18 cellular contexts compared by ENCODE assay signal in the genomic region with DNA sequence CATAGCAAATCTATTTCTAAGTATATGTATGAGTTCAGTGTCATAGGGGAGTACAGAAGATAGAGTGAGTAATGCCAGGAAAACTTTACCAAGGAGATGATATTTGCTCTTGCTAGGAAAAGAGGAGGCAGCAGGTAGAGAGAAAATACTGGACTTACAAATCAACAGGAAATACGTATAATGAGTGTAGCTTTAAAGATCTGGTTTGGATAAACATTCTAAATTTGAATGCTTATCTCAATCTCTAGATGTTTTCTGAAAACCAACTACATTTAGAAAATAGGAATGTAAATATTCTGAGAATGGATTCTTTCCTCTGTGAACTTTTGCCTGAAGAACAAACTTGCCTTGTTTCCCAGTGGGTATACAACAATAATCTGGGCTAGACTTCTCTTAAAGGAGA. TPM values are rescaled to one million over a fixed set of nuclear protein-coding genes. Genes with fewer than 3 reads are reported as not detected.
A peak's percentile ranks its signal among the peaks of the same experiment; 100 is the strongest.
DNase-seq lines count a peak whose midpoint lies in the region; ATAC-seq and TF ChIP-seq lines count a peak whose summit lies in the region.
"Had no signal": no experiment of that assay in that cellular context is flagged by ENCODE, and none has a peak within 500 bp of the region (broad histone marks: within the 10 kb centered on the region; RNA-seq: fewer than 3 reads in every experiment).

No MANE protein-coding gene starts in this region.

- no peak overlapping the region for H3K18ac ChIP-seq in trophoblast cell (ENCODE audit: low read length)

- CTCF ChIA-PET in Panc1 (lab: Charles Lee), result no interaction called here

- H3K36me3 ChIP-seq in Panc1 (ENCODE audit: control insufficient read depth, insufficient read depth, low read length) (no peaks in the 10 kb centered on the region), trophoblast cell (ENCODE audit: control insufficient read depth in 1 of 2, insufficient read depth in 2 of 2, low read length in 2 of 2) (no peaks in the 10 kb centered on the region), aorta (ENCODE audit: control insufficient read depth in 1 of 2, insufficient read depth in 2 of 2, low read length in 1 of 2) (no peaks in the 10 kb centered on the region), testis (ENCODE audit: low read depth, missing control alignments) (no peaks in the 10 kb centered on the region), gastroesophageal sphincter (no peaks in the 10 kb centered on the region)
- H3K36me3 ChIP-seq: left lung, WERI-Rb-1 had no signal

- no peak overlapping the region for H3K9ac ChIP-seq in trophoblast cell (ENCODE audit: low read length)

- H3K79me1 ChIP-seq in trophoblast cell (ENCODE audit: low read length), result no peaks in the 10 kb centered on the region

- ATAC-seq in Panc1 (peak; percentile 60; the same call in 1 of the 2 replicates), GM18520 (IDR thresholded peaks at IDR 0.05; ENCODE audit: unreplicated experiment) (no peak), aorta (ENCODE audit: low FRiP score) (no peak), gastroesophageal sphincter (no peak)
- ATAC-seq: activated CD8-positive, alpha-beta T cell treated with anti-CD3 and anti-CD28 coated beads, Interleukin-2, amount 10 ng/mL, durations not matched to agents 7 days and 5 days; HepG2; stimulated activated memory B cell treated with anti-CD40 and anti-IgM and Interleukin-4, amounts not matched to agents 10 μg/mL and 1 μg/mL and 100 μg/mL, for 72 hours; T-cell had no signal

- no peak overlapping the region for H4K12ac ChIP-seq in trophoblast cell (ENCODE audit: low read depth, low read length)

- BruUV-seq in Panc1 (replicated peaks; lab: Mats Ljungman, UMichigan), result no TSS peak

- TF ChIP-seq CTCF in AG10803 (conservative IDR thresholded peaks at IDR 0.05; ENCODE audit: low read length) (no peak), Panc1 (IDR thresholded peaks at IDR 0.05) (no peak), testis (IDR thresholded peaks at IDR 0.05) (no peak), gastroesophageal sphincter (IDR thresholded peaks at IDR 0.05) (no peak)

- no peaks in the 10 kb centered on the region for H3K79me2 ChIP-seq in trophoblast cell (ENCODE audit: control insufficient read depth, insufficient read depth, low read length, poor library complexity)

- DNase-seq in AG10803 (ENCODE audit: low read depth) (peak; percentile 17), Panc1 (ENCODE audit: low read depth, low spot score) (no peak), epithelial cell of prostate (ENCODE audit: low read depth, low spot score) (no peak), trophoblast cell (peak; percentile 28 to 82), aorta (no peak), testis (no peak)
- DNase-seq: activated CD8-positive, alpha-beta T cell treated with anti-CD3 and anti-CD28 coated beads, Interleukin-2, amount 10 ng/mL, durations not matched to agents 7 days and 5 days; activated naive CD8-positive, alpha-beta T cell treated with anti-CD3 and anti-CD28 coated beads, Interleukin-2, amount 10 ng/mL, durations not matched to agents 7 days and 5 days; endodermal cell; left lung; NCI-H2227 treated with DMSO at 0.1 percent for 48 hours; T-cell; WERI-Rb-1 had no signal

- intact Hi-C loops in Panc1 (cut with micrococcal nuclease; ENCODE audit: unreplicated experiment) (no loop called here), aorta (cut with DNase I) (no loop called here), testis (cut with DNase I; ENCODE audit: low total_unique reads) (no loop called here)

- H2AFZ ChIP-seq in trophoblast cell (ENCODE audit: insufficient read depth, low read length, poor library complexity), result no peak overlapping the region

- TF ChIP-seq POLR2A in testis (IDR thresholded peaks at IDR 0.05) (no peak), gastroesophageal sphincter (IDR thresholded peaks at IDR 0.05) (no peak)

- H3K23ac ChIP-seq in trophoblast cell (ENCODE audit: low read length), result no peak overlapping the region

- H3K4ac ChIP-seq in trophoblast cell (ENCODE audit: low read depth, low read length), result no peak overlapping the region

- WGBS in trophoblast cell (ENCODE audit: extremely low coverage, insufficient coverage, insufficient read length), result no CpG with 5 or more reads among the region's 1 CpG
- 8 to 26% methylated on average over 1 of the region's 1 CpG for WGBS in aorta, 2 donors
- WGBS in testis, 2 donors, result 70% methylated on average over 1 of the region's 1 CpG
- WGBS in gastroesophageal sphincter (ENCODE audit: low coverage in 1 of 2), 2 donors, result 29 to 75% methylated on average over 1 of the region's 1 CpG

- H2BK12ac ChIP-seq in trophoblast cell (ENCODE audit: low read length), result no peak overlapping the region

- H3K4me3 ChIP-seq in AG10803 (ENCODE audit: low read length) (no peak overlapping the region), Panc1 (ENCODE audit: low read depth in 2 of 2, low read length in 2 of 2) (no peak overlapping the region), trophoblast cell (ENCODE audit: low read depth, low read length) (no peak overlapping the region), aorta (ENCODE audit: low read length in 2 of 2) (no peak overlapping the region), testis (no peak overlapping the region), gastroesophageal sphincter (no peak overlapping the region)
- H3K4me3 ChIP-seq: left lung had no signal

- no peak overlapping the region for H4K91ac ChIP-seq in trophoblast cell (ENCODE audit: low read depth, low read length)

- H3K27ac ChIP-seq in Panc1 (ENCODE audit: low read length) (no peak overlapping the region), epithelial cell of prostate (peak overlapping the region; percentile 50), trophoblast cell (ENCODE audit: low read depth, low read length) (peak overlapping the region; percentile 18), aorta (ENCODE audit: low read depth in 1 of 2, low read length in 2 of 2) (no peak overlapping the region), testis (no peak overlapping the region), gastroesophageal sphincter (no peak overlapping the region)
- H3K27ac ChIP-seq: RWPE1, WERI-Rb-1 had no signal

- H2AK5ac ChIP-seq in trophoblast cell (ENCODE audit: low read length), result no peak overlapping the region

- H3K4me2 ChIP-seq in trophoblast cell (ENCODE audit: low read length), result peak overlapping the region; percentile 28

- H3K27me3 ChIP-seq in Panc1 (ENCODE audit: control insufficient read depth, insufficient read depth, low read length) (0 out of 2 replicates have a peak, but pooled peaks cover 2% of the 10 kb centered on the region), trophoblast cell (ENCODE audit: insufficient read depth, low read length) (no peaks in the 10 kb centered on the region), aorta (ENCODE audit: control insufficient read depth in 1 of 2, insufficient read depth in 2 of 2, low read length in 1 of 2) (no peaks in the 10 kb centered on the region), testis (no peaks in the 10 kb centered on the region), gastroesophageal sphincter (no peaks in the 10 kb centered on the region)
- H3K27me3 ChIP-seq: left lung had no signal

- H2BK120ac ChIP-seq in trophoblast cell (ENCODE audit: insufficient read depth, low read length, poor library complexity), result no peak overlapping the region

- no peaks in the 10 kb centered on the region for H3K9me3 ChIP-seq in Panc1 (ENCODE audit: control insufficient read depth, insufficient read depth, low read depth, low read length)
- H3K9me3 ChIP-seq in trophoblast cell (ENCODE audit: insufficient read depth, low read depth, low read length), result no peaks in the 10 kb centered on the region
- no peaks in the 10 kb centered on the region for H3K9me3 ChIP-seq in aorta (ENCODE audit: control insufficient read depth, low read length)
- H3K9me3 ChIP-seq in testis, result no peaks in the 10 kb centered on the region
- no peaks in the 10 kb centered on the region for H3K9me3 ChIP-seq in gastroesophageal sphincter
- H3K9me3 ChIP-seq: left lung had no signal

- POLR2A ChIA-PET in Panc1 (lab: Charles Lee), result no interaction called here

- no peak overlapping the region for H4K8ac ChIP-seq in trophoblast cell (ENCODE audit: low read depth, low read length)

- H3K14ac ChIP-seq in trophoblast cell (ENCODE audit: low read length), result no peak overlapping the region

- in situ Hi-C loops in Panc1 (cut with HindIII; ENCODE audit: low pct_unique_long_range_greater_than_20kb, low sequenced_read_pairs), result no loop called here

- TF ChIP-seq EP300 in gastroesophageal sphincter (IDR thresholded peaks at IDR 0.05), result no peak

- no peak overlapping the region for H2BK5ac ChIP-seq in trophoblast cell (ENCODE audit: low read depth, low read length, poor library complexity)

- H3K4me1 ChIP-seq in Panc1 (ENCODE audit: control insufficient read depth, insufficient read depth, low read length), result peaks cover 3% of the 10 kb centered on the region; the same call in 1 of the 2 replicates
- H3K4me1 ChIP-seq in trophoblast cell (ENCODE audit: control insufficient read depth in 1 of 2, insufficient read depth in 2 of 2, low read length in 2 of 2), result peaks cover 0 to 9% of the 10 kb centered on the region in 2 experiments
- no peaks in the 10 kb centered on the region for H3K4me1 ChIP-seq in aorta (ENCODE audit: control insufficient read depth in 1 of 2, insufficient read depth in 2 of 2, low read length in 2 of 2)
- H3K4me1 ChIP-seq in testis, result no peaks in the 10 kb centered on the region
- no peaks in the 10 kb centered on the region for H3K4me1 ChIP-seq in gastroesophageal sphincter

RNA-seq across cellular contexts. Expression of a gene that starts 46.9 kb away (rescaled TPM):
- total RNA-seq in Panc1 (2021; ENCODE audit: unreplicated experiment) (19.2 TPM), aorta (10 to 100 TPM; 17.9 to 20.7 TPM), testis (10 to 100 TPM; 59.0 to 61.6 TPM), gastroesophageal sphincter (100 to 1,000 TPM in 3 of 4 donors, 10 to 100 TPM in 1; 76.8 to 136 (median 108) TPM)
- 19.6 TPM for polyA plus RNA-seq in Panc1 (2012; ENCODE audit: insufficient read length)
- polyA plus RNA-seq in trophoblast cell (2013), result 22.6 and 23.7 TPM in 2 replicates
- polyA plus RNA-seq in aorta (10 to 100 TPM; 10.3 to 14.0 TPM), testis (ENCODE audit: insufficient read depth, low read depth, low replicate concordance) (46.9 TPM)
- total RNA-seq: activated CD8-positive, alpha-beta T cell treated with anti-CD3 and anti-CD28 coated beads, Interleukin-2, amount 10 ng/mL, durations not matched to agents 7 days and 5 days had no signal

Comparison
In these comparisons a context has a peak if more than half of its experiments do, and no peak if none do; other contexts are left out.
1. DNase-seq: peak in AG10803 (single experiment) and trophoblast cell (2 of 2); none in Panc1 (single experiment), epithelial cell of prostate (single experiment), aorta (0 of 2) and testis (single experiment).
2. H3K27ac ChIP-seq: peak in epithelial cell of prostate (single experiment) and trophoblast cell (single experiment); none in Panc1 (single experiment), aorta (0 of 2), testis (0 of 2) and gastroesophageal sphincter (0 of 4).